In genomic region chr19:53898166-53898565, GRCh38 we compare ENCODE assay signal across 18 cellular contexts. TPM values are rescaled to one million over a fixed set of nuclear protein-coding genes. Genes with fewer than 3 reads are reported as not detected.
"Had no signal": no experiment of that assay in that cellular context is flagged by ENCODE, and none has a peak within 500 bp of the region (broad histone marks: within the 10 kb centered on the region; RNA-seq: fewer than 3 reads in every experiment).

No MANE protein-coding gene starts in this region.

- H3K27ac ChIP-seq: breast epithelium, esophagus squamous epithelium, testis had no signal

- H3K4me3 Mint-ChIP-seq: activated CD4-positive, alpha-beta memory T cell treated with anti-CD3 and anti-CD28 coated beads for 36 hours; activated naive CD8-positive, alpha-beta T cell treated with anti-CD3 and anti-CD28 coated beads for 36 hours; activated T-cell treated with anti-CD3 and anti-CD28 coated beads, Interleukin-2, amount 50 U/mL, for 4 hours; neural crest cell; stimulated activated naive CD8-positive, alpha-beta T cell treated with anti-CD3 and anti-CD28 coated beads, Interleukin-15, amount 100 ng/mL, for 72 hours had no signal

- H3K36me3 Mint-ChIP-seq: activated CD4-positive, alpha-beta memory T cell treated with anti-CD3 and anti-CD28 coated beads for 36 hours; activated naive CD8-positive, alpha-beta T cell treated with anti-CD3 and anti-CD28 coated beads for 36 hours had no signal

- H3K9me3 ChIP-seq: breast epithelium, esophagus squamous epithelium, testis had no signal

- ATAC-seq: activated T-cell treated with anti-CD3 and anti-CD28 coated beads, Interleukin-2, amount 50 U/mL, for 4 hours; stimulated activated naive CD8-positive, alpha-beta T cell treated with anti-CD3 and anti-CD28 coated beads, Interleukin-15, amount 100 ng/mL, for 72 hours had no signal

- H3K36me3 ChIP-seq: breast epithelium, esophagus squamous epithelium had no signal

- H3K4me3 ChIP-seq: breast epithelium, esophagus squamous epithelium had no signal

- H3K27me3 ChIP-seq: testis had no signal

- H3K9me3 Mint-ChIP-seq: activated CD4-positive, alpha-beta memory T cell treated with anti-CD3 and anti-CD28 coated beads for 36 hours; activated T-cell treated with anti-CD3 and anti-CD28 coated beads, Interleukin-2, amount 50 U/mL, for 4 hours; neural crest cell; stimulated activated naive CD8-positive, alpha-beta T cell treated with anti-CD3 and anti-CD28 coated beads, Interleukin-15, amount 100 ng/mL, for 72 hours had no signal

- H3K27ac Mint-ChIP-seq: activated CD4-positive, alpha-beta memory T cell treated with anti-CD3 and anti-CD28 coated beads for 36 hours; activated naive CD8-positive, alpha-beta T cell treated with anti-CD3 and anti-CD28 coated beads for 36 hours; stimulated activated naive CD8-positive, alpha-beta T cell treated with anti-CD3 and anti-CD28 coated beads, Interleukin-15, amount 100 ng/mL, for 72 hours had no signal

- H3K4me1 ChIP-seq: breast epithelium, esophagus squamous epithelium, testis had no signal

- DNase-seq: activated CD4-positive, alpha-beta memory T cell treated with anti-CD3 and anti-CD28 coated beads for 36 hours; activated gamma-delta T cell; activated naive CD8-positive, alpha-beta T cell treated with anti-CD3 and anti-CD28 coated beads for 36 hours; activated T-cell treated with anti-CD3 and anti-CD28 coated beads, Interleukin-2, amount 50 U/mL, for 4 hours; esophagus squamous epithelium; foreskin fibroblast; kidney glomerular epithelial cell; retina; stimulated activated CD4-positive, alpha-beta T cell treated with anti-CD3 and anti-CD28 coated beads, Interleukin-15, amount 100 ng/mL, for 24 hours; stimulated activated CD4-positive, alpha-beta T cell treated with anti-CD3 and anti-CD28 coated beads, Interleukin-4, amount 100 ng/mL, for 4 hours; stimulated activated naive CD8-positive, alpha-beta T cell treated with anti-CD3 and anti-CD28 coated beads, Interleukin-15, amount 100 ng/mL, for 72 hours; T-helper 9 cell had no signal

RNA-seq across cellular contexts. Expression of gene CACNG7, which starts 10.9 kb away (rescaled TPM):
- total RNA-seq: activated CD4-positive, alpha-beta memory T cell treated with anti-CD3 and anti-CD28 coated beads for 36 hours; activated naive CD8-positive, alpha-beta T cell treated with anti-CD3 and anti-CD28 coated beads for 36 hours; activated T-cell treated with anti-CD3 and anti-CD28 coated beads, Interleukin-2, amount 50 U/mL, for 4 hours; breast epithelium; esophagus squamous epithelium; liver; skeletal muscle tissue; ureter had no signal
- polyA plus RNA-seq: liver had no signal

RNA-seq across cellular contexts. Expression of gene PRKCG, which starts 16.2 kb away (rescaled TPM):
- total RNA-seq: activated CD4-positive, alpha-beta memory T cell treated with anti-CD3 and anti-CD28 coated beads for 36 hours; activated T-cell treated with anti-CD3 and anti-CD28 coated beads, Interleukin-2, amount 50 U/mL, for 4 hours; breast epithelium; esophagus squamous epithelium; skeletal muscle tissue; ureter had no signal
- polyA plus RNA-seq: liver had no signal
